Comparison of ENCODE assay signal across 12 cellular contexts in genomic region chr5:39501403-39501802, GRCh38.
DNase-seq lines count a peak whose midpoint lies in the region; ATAC-seq and TF ChIP-seq lines count a peak whose summit lies in the region.
"Had no signal": no experiment of that assay in that cellular context is flagged by ENCODE, and none has a peak within 500 bp of the region (broad histone marks: within the 10 kb centered on the region; RNA-seq: fewer than 3 reads in every experiment).

No MANE protein-coding gene starts in this region.

- H3K27ac ChIP-seq in hepatocyte = peak overlapping the region; percentile 22
- H3K27ac ChIP-seq in suprapubic skin = peak overlapping the region; percentile 70
- H3K27ac ChIP-seq in effector memory CD4-positive, alpha-beta T cell (ENCODE audit: insufficient read depth, low read length, poor library complexity, severe bottlenecking) = no peak overlapping the region

- peaks cover 4% of the 10 kb centered on the region for H3K4me1 ChIP-seq in hepatocyte (ENCODE audit: insufficient read depth)
- H3K4me1 ChIP-seq in suprapubic skin = peaks cover 22% of the 10 kb centered on the region
- H3K4me1 ChIP-seq in effector memory CD4-positive, alpha-beta T cell (ENCODE audit: control insufficient read depth, insufficient read depth, low read length, poor library complexity, severe bottlenecking) = no peaks in the 10 kb centered on the region

- in situ Hi-C loops in astrocyte of the cerebellum (cut with HindIII; ENCODE audit: low sequenced_read_pairs) = no loop called here

- TF ChIP-seq CTCF in astrocyte of the cerebellum (IDR thresholded peaks at IDR 0.05; ENCODE audit: low read depth, low read length, missing control alignments) (no peak), hepatocyte (IDR thresholded peaks at IDR 0.05; ENCODE audit: poor library complexity) (no peak), suprapubic skin (IDR thresholded peaks at IDR 0.05) (no peak)

- H3K36me3 ChIP-seq in hepatocyte (replicated peaks; ENCODE audit: insufficient read depth, low read depth) = no peaks in the 10 kb centered on the region
- no peaks in the 10 kb centered on the region for H3K36me3 ChIP-seq in suprapubic skin
- no peaks in the 10 kb centered on the region for H3K36me3 ChIP-seq in effector memory CD4-positive, alpha-beta T cell (ENCODE audit: control insufficient read depth, insufficient read depth, low read length)

- H3K9me2 ChIP-seq in hepatocyte (replicated peaks; ENCODE audit: insufficient read depth) = no peaks in the 10 kb centered on the region

- ATAC-seq in GM18511 (IDR thresholded peaks at IDR 0.05; ENCODE audit: unreplicated experiment) = no peak
- ATAC-seq: activated CD4-positive, CD25-positive, alpha-beta regulatory T cell treated with anti-CD3 and anti-CD28 coated beads, Interleukin-2, amount 50 U/mL, for 24 hours had no signal

- H2AFZ ChIP-seq in hepatocyte = no peak overlapping the region

- peak; percentile 26 for DNase-seq in HPDE6-E6E7 (ENCODE audit: extremely low spot score)
- peak; percentile 49 for DNase-seq in astrocyte of the cerebellum (ENCODE audit: low read depth)
- peak; percentile 11 for DNase-seq in hepatocyte (ENCODE audit: low spot score)
- DNase-seq in suprapubic skin (ENCODE audit: low spot score in 2 of 2) = no peak
- DNase-seq in effector memory CD4-positive, alpha-beta T cell = no peak
- no peak for DNase-seq in hippocampal formation (lab: John Stamatoyannopoulos, UW)
- no peak for DNase-seq in HUDEP-2 (lab: John Stamatoyannopoulos, UW; ENCODE audit: unreplicated experiment in 76 of 76)
- DNase-seq: activated naive CD8-positive, alpha-beta T cell treated with anti-CD3 and anti-CD28 coated beads, Interleukin-2, amount 10 ng/mL, durations not matched to agents 7 days and 5 days; H7; NCI-H1105 had no signal

- H3K9me3 ChIP-seq in hepatocyte (ENCODE audit: low read depth) (no peaks in the 10 kb centered on the region), suprapubic skin (no peaks in the 10 kb centered on the region)
- H3K9me3 ChIP-seq in effector memory CD4-positive, alpha-beta T cell (ENCODE audit: control insufficient read depth, low read length) = no peaks in the 10 kb centered on the region

- TF ChIP-seq POLR2A in suprapubic skin (IDR thresholded peaks at IDR 0.05) = no peak

- no peak for TF ChIP-seq EP300 in suprapubic skin (IDR thresholded peaks at IDR 0.05)

- H3K4me2 ChIP-seq in hepatocyte = peak overlapping the region; percentile 34

- no peak overlapping the region for H3K4me3 ChIP-seq in astrocyte of the cerebellum (ENCODE audit: low read depth, low read length)
- no peak overlapping the region for H3K4me3 ChIP-seq in hepatocyte
- no peak overlapping the region for H3K4me3 ChIP-seq in suprapubic skin
- no peak overlapping the region for H3K4me3 ChIP-seq in effector memory CD4-positive, alpha-beta T cell (ENCODE audit: insufficient read depth, low read depth, low read length, poor library complexity, severe bottlenecking)

- H3K27me3 ChIP-seq in hepatocyte (no peaks in the 10 kb centered on the region), suprapubic skin (no peaks in the 10 kb centered on the region)
- no peaks in the 10 kb centered on the region for H3K27me3 ChIP-seq in effector memory CD4-positive, alpha-beta T cell (replicated peaks; ENCODE audit: control insufficient read depth, insufficient read depth, low read length, poor library complexity, severe bottlenecking)

- no peaks in the 10 kb centered on the region for H4K20me1 ChIP-seq in hepatocyte (ENCODE audit: insufficient read depth, poor library complexity, severe bottlenecking)

- H3K79me2 ChIP-seq in hepatocyte = no peaks in the 10 kb centered on the region

- WGBS in hepatocyte (ENCODE audit: low lambda C conversion rate, missing lambda C conversion rate) = 89% methylated on average over 5 of the region's 5 CpGs
- WGBS in suprapubic skin = 82% methylated on average over 5 of the region's 5 CpGs

Comparison
In these comparisons a context has a peak if more than half of its experiments do, and no peak if none do; other contexts are left out.
1. DNase-seq: peak in HPDE6-E6E7 (single experiment), astrocyte of the cerebellum (single experiment) and hepatocyte (single experiment); none in suprapubic skin (0 of 2), effector memory CD4-positive, alpha-beta T cell (0 of 3), hippocampal formation (0 of 2) and HUDEP-2 (0 of 76).